In the genomic region with DNA sequence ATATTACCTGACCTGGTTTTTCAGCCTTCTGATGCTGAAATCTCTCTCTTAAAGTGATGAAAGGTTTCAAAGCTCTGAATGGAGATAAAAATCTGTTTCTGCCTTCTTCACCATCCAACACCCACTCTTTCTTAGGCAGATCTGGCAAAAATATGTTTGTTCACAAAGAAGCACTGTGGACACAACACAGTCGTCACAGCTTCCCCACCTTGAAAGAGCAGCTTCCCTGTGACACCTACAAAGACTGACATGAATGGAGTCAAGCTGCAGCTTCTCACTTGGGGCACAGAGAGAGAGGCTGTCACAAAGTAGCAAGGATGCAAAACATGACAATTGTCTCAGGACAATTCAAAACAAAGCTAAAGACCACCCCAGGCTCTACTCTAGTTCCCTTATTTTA, we compare ENCODE assay signal across 14 cellular contexts.
"Had no signal": no experiment of that assay in that cellular context is flagged by ENCODE, and none has a peak within 500 bp of the region (broad histone marks: within the 10 kb centered on the region; RNA-seq: fewer than 3 reads in every experiment).

No MANE protein-coding gene starts in this region.

- H3K9me3 Mint-ChIP-seq: central memory CD8-positive, alpha-beta T cell; T-helper 2 cell treated with Interferon-gamma antibody and Interleukin-4, amounts not matched to agents 5 μg/mL and 100 μg/mL, for 36 hours had no signal

- ATAC-seq: body of pancreas, heart left ventricle, mucosa of descending colon had no signal

- H3K27ac ChIP-seq: body of pancreas, heart left ventricle, stomach had no signal

- H3K27ac Mint-ChIP-seq: T-helper 2 cell treated with Interferon-gamma antibody and Interleukin-4, amounts not matched to agents 5 μg/mL and 100 μg/mL, for 36 hours had no signal

- DNase-seq: body of pancreas; cortex of kidney; effector CD8-positive, alpha-beta T cell; foreskin melanocyte; heart left ventricle; mucosa of descending colon; SHP77 treated with DMSO at 0.1 percent for 48 hours; stimulated activated CD4-positive, alpha-beta T cell treated with anti-CD3 and anti-CD28 coated beads, Interleukin-12 subunit alpha, Interleukin-12 subunit beta, amount 100 ng/mL, for 4 hours; stomach; tibial artery had no signal

- H3K9me3 ChIP-seq: body of pancreas, heart left ventricle, mucosa of descending colon, stomach, tibial artery had no signal

- H3K36me3 ChIP-seq: heart left ventricle, stomach, tibial artery had no signal

- FAIRE-seq: islet of Langerhans had no signal

- H3K4me3 ChIP-seq: body of pancreas, heart left ventricle, mucosa of descending colon, stomach, tibial artery had no signal

- H3K27me3 Mint-ChIP-seq: central memory CD8-positive, alpha-beta T cell had no signal

- H3K27me3 ChIP-seq: body of pancreas, heart left ventricle, stomach, tibial artery had no signal

- H3K4me3 Mint-ChIP-seq: central memory CD8-positive, alpha-beta T cell; nephron; T-helper 2 cell treated with Interferon-gamma antibody and Interleukin-4, amounts not matched to agents 5 μg/mL and 100 μg/mL, for 36 hours had no signal
